Comparison of ENCODE assay signal across 22 cellular contexts in the genomic region with DNA sequence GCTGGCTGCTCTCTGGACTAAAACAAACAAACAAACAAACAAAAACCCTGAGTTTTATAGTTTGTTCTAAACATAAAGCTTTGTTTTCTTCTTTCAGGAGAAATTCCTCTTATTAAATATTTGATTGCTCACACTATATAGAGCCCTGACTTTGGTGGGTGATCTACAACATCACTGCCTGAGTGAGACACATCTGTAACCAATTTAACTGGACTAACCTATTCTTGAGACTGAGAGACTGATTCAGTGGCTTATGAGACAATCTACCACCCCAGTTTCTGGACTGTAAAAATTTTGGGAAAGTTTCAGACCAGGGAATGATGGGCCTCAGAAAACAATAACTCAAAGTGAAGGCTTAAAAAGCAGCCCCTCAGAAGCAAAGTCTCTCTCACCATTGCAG.
"Had no signal": no experiment of that assay in that cellular context is flagged by ENCODE, and none has a peak within 500 bp of the region (broad histone marks: within the 10 kb centered on the region; RNA-seq: fewer than 3 reads in every experiment).

No MANE protein-coding gene starts in this region.

- H3K9me3 ChIP-seq: SJSA1 had no signal

- H3K27me3 ChIP-seq: SJSA1 had no signal

- H3K27ac ChIP-seq: HL-60, KMS-11, SJSA1, SK-N-MC had no signal

- ATAC-seq: K562 had no signal

- H3K4me3 ChIP-seq: K562, SJSA1, SK-N-MC had no signal

- H3K4me1 ChIP-seq: SJSA1 had no signal

- H3K36me3 ChIP-seq: SJSA1 had no signal

- DNase-seq: Kasumi-1, MM.1S, NCI-H1092 treated with DMSO at 0.1 percent for 48 hours, NCI-H1436, NCI-H187, NCI-H2029, NCI-H2081 treated with DMSO at 0.1 percent for 48 hours, NCI-H2171, NCI-H226, NCI-H446, NCI-H510A, NCI-H524 treated with DMSO at 0.1 percent for 48 hours, NCI-H69, NCI-H774, Right ventricle myocardium superior, RPMI8226, SIG-M5 had no signal

- H3K9ac ChIP-seq: KMS-11 had no signal
